Comparison of ENCODE assay signal across 9 cellular contexts in the genomic region with DNA sequence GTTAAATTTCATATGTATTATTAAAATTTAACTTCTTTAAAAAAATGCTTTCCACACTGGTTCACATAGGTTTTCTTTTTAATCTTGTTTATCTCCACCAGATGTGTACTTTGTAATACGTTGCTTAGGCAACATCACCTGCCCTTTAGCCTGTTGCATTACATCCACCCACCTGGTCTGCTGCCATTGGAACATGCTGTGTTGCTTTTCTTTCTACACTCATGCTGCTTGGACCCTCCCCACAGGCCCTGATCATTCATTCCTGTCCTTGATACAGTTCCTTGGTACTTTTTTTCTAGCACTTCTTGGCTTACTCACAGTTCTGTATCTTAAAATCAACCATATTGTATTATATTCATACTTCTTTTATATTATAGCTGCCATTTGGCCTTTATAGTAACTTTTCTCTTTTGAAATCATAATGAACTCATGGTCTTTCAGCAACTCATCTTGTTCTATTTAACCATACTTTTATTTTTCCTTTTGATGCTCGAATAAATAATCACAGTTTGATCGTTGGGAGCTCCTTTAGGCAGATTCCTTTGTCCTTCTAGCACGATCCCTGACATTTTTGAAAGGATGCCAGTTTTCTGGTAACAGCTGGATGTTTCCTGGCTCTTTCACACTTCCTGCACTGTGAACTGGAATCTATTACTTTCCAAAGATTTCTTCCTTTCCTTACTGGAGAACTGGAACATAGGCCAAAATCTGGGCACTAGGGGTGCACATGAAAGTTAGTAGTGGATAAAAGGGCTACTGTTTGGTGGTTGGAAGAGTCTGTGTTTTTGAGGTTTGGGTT.
DNase-seq lines count a peak whose midpoint lies in the region; ATAC-seq and TF ChIP-seq lines count a peak whose summit lies in the region.
"Had no signal": no experiment of that assay in that cellular context is flagged by ENCODE, and none has a peak within 500 bp of the region (broad histone marks: within the 10 kb centered on the region; RNA-seq: fewer than 3 reads in every experiment).

No MANE protein-coding gene starts in this region.

- no peak for TF ChIP-seq CTCF in AG09319 (IDR thresholded peaks at IDR 0.05; ENCODE audit: low read depth, low read length)
- TF ChIP-seq CTCF in choroid plexus epithelial cell (conservative IDR thresholded peaks at IDR 0.05; ENCODE audit: low read depth, low read length): no peak
- no peak for TF ChIP-seq CTCF in WERI-Rb-1 (IDR thresholded peaks at IDR 0.05; ENCODE audit: low read depth, low read length)

- DNase-seq in AG09319 (ENCODE audit: extremely low read depth, low read depth) (peak; percentile 40), choroid plexus epithelial cell (ENCODE audit: low read depth) (peak; percentile 97), lung microvascular endothelial cell (ENCODE audit: low read depth in 2 of 2) (peak; percentile 58 to 79), HK-2 (ENCODE audit: unreplicated experiment) (no peak), WERI-Rb-1 (no peak), NCI-H1092 treated with DMSO at 0.1 percent for 48 hours (lab: John Stamatoyannopoulos, UW) (no peak)
- DNase-seq: stimulated activated CD4-positive, alpha-beta T cell treated with anti-CD3 and anti-CD28 coated beads, Interleukin-1b, Interleukin-23, amount 100 ng/mL, for 48 hours had no signal

- H3K36me3 ChIP-seq in WERI-Rb-1: no peaks in the 10 kb centered on the region

- ATAC-seq in HG03439 (IDR thresholded peaks at IDR 0.05; ENCODE audit: unreplicated experiment) (peak; percentile 41), HG02798 (IDR thresholded peaks at IDR 0.05; ENCODE audit: poor library complexity, unreplicated experiment) (no peak)

- H3K9me3 ChIP-seq in WERI-Rb-1 (ENCODE audit: severe bottlenecking): no peaks in the 10 kb centered on the region

- no peak overlapping the region for H3K27ac ChIP-seq in WERI-Rb-1

- no peaks in the 10 kb centered on the region for H3K27me3 ChIP-seq in WERI-Rb-1 (ENCODE audit: insufficient read depth, low read depth, severe bottlenecking)

- H3K4me3 ChIP-seq in choroid plexus epithelial cell (ENCODE audit: low read depth, low read length) (no peak overlapping the region), WERI-Rb-1 (ENCODE audit: low read depth, low read length) (no peak overlapping the region)

Comparison
In these comparisons a context has a peak if more than half of its experiments do, and no peak if none do; other contexts are left out.
1. DNase-seq: peak in AG09319 (single experiment), choroid plexus epithelial cell (single experiment) and lung microvascular endothelial cell (2 of 2); none in HK-2 (single experiment), WERI-Rb-1 (single experiment) and NCI-H1092 treated with DMSO at 0.1 percent for 48 hours (single experiment).